8 cellular contexts compared by ENCODE assay signal in the genomic region with DNA sequence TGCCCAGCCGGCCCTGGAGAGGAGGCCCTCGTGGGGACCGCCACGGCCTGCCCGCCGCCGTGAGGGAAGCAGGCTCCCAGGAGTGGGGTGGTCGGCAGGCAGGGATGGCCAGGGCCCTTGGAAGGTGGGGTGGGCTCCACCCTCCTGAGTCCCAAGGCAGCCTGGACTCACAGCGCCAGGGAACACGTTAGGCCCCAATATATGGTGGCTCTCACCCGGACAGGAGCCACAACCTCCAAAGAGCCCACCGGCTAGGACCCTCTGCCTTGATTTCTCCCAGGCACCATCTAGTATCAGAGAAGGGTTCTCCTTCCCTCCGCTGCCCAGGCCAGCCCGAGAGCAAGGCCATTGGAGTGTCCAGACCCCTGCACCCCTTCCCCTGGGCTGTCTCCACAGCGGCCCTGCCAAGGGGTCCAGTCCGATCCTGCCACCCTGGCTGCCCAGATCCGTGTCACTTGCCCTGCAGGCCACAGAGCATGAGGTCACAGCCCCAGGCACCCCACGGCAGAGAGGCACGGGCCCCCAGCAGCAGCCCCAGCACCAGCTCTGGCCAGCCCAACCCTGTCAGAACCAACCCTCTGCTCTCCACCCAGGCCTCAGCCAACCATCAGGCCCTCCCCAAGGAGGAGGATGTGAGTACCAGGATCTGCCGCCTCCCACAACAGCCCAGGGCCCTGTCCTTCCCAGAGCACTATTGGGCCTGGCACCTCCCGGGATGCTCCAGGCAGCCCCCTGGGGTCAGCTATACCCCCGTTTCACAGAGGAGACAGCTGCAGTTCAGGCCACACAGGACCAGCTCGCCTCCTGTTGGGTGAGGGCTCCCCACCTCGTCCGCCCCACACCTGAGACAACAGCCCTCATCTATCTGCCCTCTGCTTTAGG. TPM values are rescaled to one million over a fixed set of nuclear protein-coding genes. Genes with fewer than 3 reads are reported as not detected.
DNase-seq lines count a peak whose midpoint lies in the region; ATAC-seq, FAIRE-seq and TF ChIP-seq lines count a peak whose summit lies in the region.

No MANE protein-coding gene starts in this region.

- no peak overlapping the region for H2BK20ac ChIP-seq in H1 (ENCODE audit: low read length)

- H2BK5ac ChIP-seq in H1 (ENCODE audit: low read depth, low read length) (peak overlapping the region; percentile 44; the same call in 1 of the 2 replicates), neuronal stem cell (ENCODE audit: low read length) (no peak overlapping the region)

- FAIRE-seq in H1 (lab: Jason Lieb, UNC): no peak

- peaks cover 4 to 14% of the 10 kb centered on the region in 2 experiments for H4K20me1 ChIP-seq in H1 (replicated peaks in 1 of 2; ENCODE audit: control insufficient read depth in 1 of 2, insufficient read depth in 2 of 2, low read length in 2 of 2)

- H3K4me1 ChIP-seq in Caco-2 (peaks cover 9% of the 10 kb centered on the region; the same call in 1 of the 2 replicates), H1 (replicated peaks in 1 of 4; ENCODE audit: control insufficient read depth in 3 of 4, insufficient read depth in 4 of 4, low read length in 3 of 4) (peaks cover 0 to 4% (median 2%) of the 10 kb centered on the region in 4 experiments; a peak in 4 of 7 replicates), neuronal stem cell (ENCODE audit: control insufficient read depth in 2 of 2, insufficient read depth in 1 of 2, low read depth in 1 of 2, low read length in 2 of 2) (peaks cover 0 to 5% of the 10 kb centered on the region in 2 donors)

- H3K14ac ChIP-seq in H1 (ENCODE audit: insufficient read length) (no peak overlapping the region), neuronal stem cell (ENCODE audit: low read length) (no peak overlapping the region)

- H3K23me2 ChIP-seq in H1 (ENCODE audit: low read depth, low read length): peaks cover 7% of the 10 kb centered on the region; the same call in 1 of the 2 replicates

- CTCF ChIA-PET in Caco-2 (lab: Charles Lee) (interaction anchor here (0.6 to 1.4 kb wide), 24 partner anchors 9 to 257 kb away, joined by 3 to 19 read pairs (median 4); partner anchors contain the start of genes LUC7L and MRPL28), H1 (lab: Charles Lee; ENCODE audit: partially characterized antibody) (interaction anchor here (0.6 to 1.8 kb wide), 5 partner anchors 13 to 248 kb away, joined by 3 to 6 read pairs (median 3); no protein-coding TSS in a partner anchor)

- no peaks in the 10 kb centered on the region for H3K36me3 Mint-ChIP-seq in Caco-2 (ENCODE audit: insufficient read depth, unreplicated experiment)

- 71% methylated on average over 25 of the region's 25 CpGs; no CpG with 5 or more reads in 1 of the 2 experiments for WGBS in H1 (ENCODE audit: extremely low coverage in 1 of 2, insufficient coverage in 1 of 2, insufficient read length in 1 of 2, insufficient replicate concordance in 2 of 2, low coverage in 1 of 2, low lambda C conversion rate in 2 of 2, missing lambda C conversion rate in 1 of 2), 2 experiments
- WGBS in neuronal stem cell (ENCODE audit: extremely low coverage in 2 of 2, insufficient read length in 2 of 2, insufficient replicate concordance in 1 of 2), 2 donors: no CpG with 5 or more reads among the region's 25 CpGs

- H3K4me1 Mint-ChIP-seq in Caco-2 (ENCODE audit: low read depth, unreplicated experiment): no peaks in the 10 kb centered on the region

- H3K27me3 ChIP-seq in Caco-2 (replicated peaks; ENCODE audit: control insufficient read depth, insufficient read depth, low read length): no peaks in the 10 kb centered on the region
- H3K27me3 ChIP-seq in H1 (replicated peaks in 1 of 4; ENCODE audit: control insufficient read depth in 3 of 4, extremely low read depth in 1 of 4, insufficient read depth in 3 of 4, low read length in 3 of 4): no peaks in the 10 kb centered on the region
- H3K27me3 ChIP-seq in neuronal stem cell (ENCODE audit: control insufficient read depth in 3 of 3, insufficient read depth in 3 of 3, low read depth in 1 of 3, low read length in 3 of 3): peaks cover 0 to 12% (median 0%) of the 10 kb centered on the region in 3 experiments

- H3K9ac ChIP-seq in H1 (replicated peaks in 1 of 4; ENCODE audit: extremely low read depth in 1 of 4, low read depth in 3 of 4, low read length in 3 of 4): peak overlapping the region in 2 of 4 experiments; percentile 8 to 19; a peak in 4 of 7 replicates
- peak overlapping the region; percentile 89 for H3K9ac ChIP-seq in neuronal stem cell (ENCODE audit: low read depth, low read length, poor library complexity)

- H2BK15ac ChIP-seq in H1 (ENCODE audit: low read length) (no peak overlapping the region), neuronal stem cell (ENCODE audit: low read length) (no peak overlapping the region)

- H3K4me3 ChIP-seq in Caco-2 (ENCODE audit: low read depth, low read length) (peak overlapping the region; percentile 56), LNCaP clone FGC (ENCODE audit: low read depth, low read length) (peak overlapping the region; percentile 48), H1 (ENCODE audit: extremely low read depth in 1 of 4, insufficient read depth in 2 of 4, low read depth in 3 of 4, low read length in 4 of 4) (peak overlapping the region; percentile 30 to 63 (median 37)), neuronal stem cell (ENCODE audit: low read length in 2 of 2) (peak overlapping the region; percentile 44 to 78)

- H2AFZ ChIP-seq in H1 (ENCODE audit: low read length): no peak overlapping the region
- peak overlapping the region; percentile 92 for H2AFZ ChIP-seq in neuronal stem cell (ENCODE audit: low read length)

- H3K27ac Mint-ChIP-seq in Caco-2 (ENCODE audit: unreplicated experiment): no peak overlapping the region

- H3K79me2 ChIP-seq in H1 (ENCODE audit: control insufficient read depth in 1 of 2, insufficient read depth in 2 of 2, low read length in 2 of 2): peaks cover 5 to 29% of the 10 kb centered on the region in 2 experiments; a peak in 3 of 4 replicates

- no peak for TF ChIP-seq RAD21 in H1 (IDR thresholded peaks at IDR 0.05 in 1 of 2, conservative IDR thresholded peaks at IDR 0.05 in 1 of 2; ENCODE audit: low read depth in 2 of 2, low read length in 2 of 2)

- H3K79me1 ChIP-seq in H1 (ENCODE audit: low read depth, low read length) (peaks cover 10% of the 10 kb centered on the region), neuronal stem cell (ENCODE audit: low read depth, low read length) (peaks cover 7% of the 10 kb centered on the region)

- H3K27me3 Mint-ChIP-seq in Caco-2 (ENCODE audit: insufficient read depth, unreplicated experiment): no peaks in the 10 kb centered on the region

- TF ChIP-seq POLR2A in H1 (IDR thresholded peaks at IDR 0.05; ENCODE audit: control extremely low read depth in 1 of 2, low read depth in 2 of 2, low read length in 2 of 2): no peak

- intact Hi-C loops in Caco-2 (cut with micrococcal nuclease; ENCODE audit: unreplicated experiment): loop anchor here (5.0 kb wide), 1 partner anchor 126 kb away; the partner anchor contains the start of gene LUC7L

- H2BK12ac ChIP-seq in H1 (ENCODE audit: low read depth, low read length): peak overlapping the region; percentile 60; the same call in 1 of the 2 replicates
- H2BK12ac ChIP-seq in neuronal stem cell (ENCODE audit: low read length): peak overlapping the region; percentile 50

- H3K27ac ChIP-seq in H1 (ENCODE audit: low read depth, low read length): no peak overlapping the region
- H3K27ac ChIP-seq in neuronal stem cell (replicated peaks; ENCODE audit: low read length): no peak overlapping the region

- no peak overlapping the region for H2BK120ac ChIP-seq in H1 (replicated peaks; ENCODE audit: low read depth, low read length)
- no peak overlapping the region for H2BK120ac ChIP-seq in neuronal stem cell (ENCODE audit: low read depth, low read length)

- H3K4ac ChIP-seq in H1 (replicated peaks; ENCODE audit: insufficient read length, low read depth, low read length) (peak overlapping the region; percentile 78), neuronal stem cell (ENCODE audit: low read length) (no peak overlapping the region)

- H3K18ac ChIP-seq in H1 (ENCODE audit: extremely low read depth, low read length): no peak overlapping the region
- peak overlapping the region; percentile 93 for H3K18ac ChIP-seq in neuronal stem cell (ENCODE audit: low read length)

- no peak overlapping the region for H3K56ac ChIP-seq in H1 (replicated peaks; ENCODE audit: insufficient read length, low read depth, low read length)

- H3K4me2 ChIP-seq in H1 (ENCODE audit: insufficient read depth in 1 of 2, low read depth in 2 of 2, low read length in 2 of 2): peak overlapping the region; percentile 53 to 78; a peak in 3 of 4 replicates
- peak overlapping the region; percentile 88 for H3K4me2 ChIP-seq in neuronal stem cell (ENCODE audit: insufficient read depth, low read length, poor library complexity, severe bottlenecking)

- peak overlapping the region; percentile 66 for H3K4me3 Mint-ChIP-seq in Caco-2 (ENCODE audit: unreplicated experiment)

- 0 out of 2 replicates have a peak overlapping the region, but pooled peaks have one; percentile 39 for H2AK5ac ChIP-seq in H1 (ENCODE audit: low read depth, low read length)
- peak overlapping the region; percentile 23 for H2AK5ac ChIP-seq in neuronal stem cell (ENCODE audit: low read depth, low read length)

- TF ChIP-seq EP300 in H1 (IDR thresholded peaks at IDR 0.05; ENCODE audit: borderline replicate concordance in 1 of 2, low read depth in 2 of 2, low read length in 2 of 2): no peak

- H3K23ac ChIP-seq in H1 (ENCODE audit: insufficient read length): no peak overlapping the region
- peak overlapping the region; percentile 34 for H3K23ac ChIP-seq in neuronal stem cell (ENCODE audit: low read depth, low read length, poor library complexity)

- BruUV-seq in Caco-2 (replicated peaks; lab: Mats Ljungman, UMichigan): no TSS peak

- POLR2A ChIA-PET in Caco-2 (lab: Charles Lee) (interaction anchor here (0.5 to 2.1 kb wide), 14 partner anchors 8 to 1026 kb away, joined by 3 to 19 read pairs (median 4); partner anchors contain the start of genes LUC7L and MRPL28), H1 (lab: Charles Lee; ENCODE audit: partially characterized antibody) (interaction anchor here (1.4 to 2.7 kb wide), 4 partner anchors 9 to 17 kb away, joined by 3 to 12 read pairs (median 6); no protein-coding TSS in a partner anchor)

- ATAC-seq in HG03135 (IDR thresholded peaks at IDR 0.05; ENCODE audit: unreplicated experiment): no peak

- no peaks in the 10 kb centered on the region for H3K9me3 Mint-ChIP-seq in Caco-2 (ENCODE audit: unreplicated experiment)

- TF ChIP-seq CTCF in Caco-2 (IDR thresholded peaks at IDR 0.05; ENCODE audit: insufficient read depth in 1 of 2, low read depth in 1 of 2, low read length in 1 of 2, severe bottlenecking in 1 of 2, unreplicated experiment in 1 of 2) (no peak), LNCaP clone FGC (IDR thresholded peaks at IDR 0.05; ENCODE audit: control insufficient read depth, extremely low read depth, insufficient read depth) (no peak), H1 (IDR thresholded peaks at IDR 0.05; ENCODE audit: control extremely low read depth in 1 of 3, insufficient read depth in 1 of 3, low read depth in 1 of 3, low read length in 3 of 3) (no peak)

- H4K91ac ChIP-seq in H1 (replicated peaks; ENCODE audit: insufficient read length, low read length) (no peak overlapping the region), neuronal stem cell (ENCODE audit: low read depth, low read length, poor library complexity) (peak overlapping the region; percentile 68)

- DNase-seq in Caco-2 (no peak), LNCaP clone FGC (ENCODE audit: low read depth) (no peak), H1 (ENCODE audit: low read depth in 1 of 2, low spot score in 2 of 2) (no peak), neuronal stem cell (ENCODE audit: low spot score) (no peak), NCI-H2081 (lab: John Stamatoyannopoulos, UW) (no peak), NCI-H748 (lab: John Stamatoyannopoulos, UW; ENCODE audit: unreplicated experiment) (no peak), NCI-H1105 treated with DMSO at 0.1 percent for 48 hours (lab: John Stamatoyannopoulos, UW) (no peak)

- no peak overlapping the region for H4K5ac ChIP-seq in H1 (ENCODE audit: insufficient read length, low read depth, low read length)

- H3K9me3 ChIP-seq in Caco-2: no peaks in the 10 kb centered on the region
- H3K9me3 ChIP-seq in H1 (ENCODE audit: insufficient read depth in 2 of 2, low read depth in 1 of 2, low read length in 1 of 2): no peaks in the 10 kb centered on the region
- H3K9me3 ChIP-seq in neuronal stem cell (replicated peaks in 1 of 2; ENCODE audit: control insufficient read depth in 2 of 2, insufficient read depth in 1 of 2, low read depth in 1 of 2, low read length in 2 of 2): no peaks in the 10 kb centered on the region

- H4K8ac ChIP-seq in H1 (ENCODE audit: extremely low read depth, insufficient read depth, low read length) (peak overlapping the region; percentile 68), neuronal stem cell (ENCODE audit: low read depth, low read length) (no peak overlapping the region)

- H3K36me3 ChIP-seq in Caco-2 (ENCODE audit: control insufficient read depth, insufficient read depth, low read length): peaks cover 1% of the 10 kb centered on the region; the same call in 1 of the 2 replicates
- H3K36me3 ChIP-seq in H1 (ENCODE audit: control insufficient read depth in 2 of 4, insufficient read depth in 4 of 4, low read length in 3 of 4): 0 out of 8 replicates have a peak, but pooled peaks cover 0 to 3% (median 0%) of the 10 kb centered on the region in 4 experiments
- peaks cover 0 to 9% of the 10 kb centered on the region in 2 donors for H3K36me3 ChIP-seq in neuronal stem cell (replicated peaks in 1 of 2; ENCODE audit: control insufficient read depth in 2 of 2, insufficient read depth in 2 of 2, low read length in 2 of 2)

RNA-seq across cellular contexts. Expression of gene AXIN1, which starts 1.1 kb away (rescaled TPM):
- 29.7 and 34.5 TPM in 2 replicates for total RNA-seq in Caco-2 (2022)
- 41.9 and 43.2 TPM in 2 replicates for total RNA-seq in H1 (2021; fragmentation: NEBNext Ultra II Directional; extraction: Animal tissue kit (Norgen Biotek cat#: 25700))
- polyA plus RNA-seq in H1 (2011; rRNA removed): 12.5 and 26.7 TPM in 2 replicates
- 29.7 TPM for polyA plus RNA-seq in H1 (2011; cell fraction: cytosol; rRNA removed)
- 30.5 TPM for polyA plus RNA-seq in H1 (2011; cell fraction: nucleus; rRNA removed)
- 21.0 to 35.0 TPM (median 34.0 TPM) in 4 replicates for polyA plus RNA-seq in H1 (2012, experiment 1 of 2)
- polyA plus RNA-seq in H1 (2012, experiment 2 of 2): 23.6 TPM
- 20.5 TPM for polyA plus RNA-seq in H1 (2013, experiment 1 of 2)
- polyA plus RNA-seq in H1 (2013, experiment 2 of 2): 21.4 TPM
- 7.3 and 10.3 TPM in 2 replicates for polyA minus RNA-seq in H1 (2011; rRNA and poly(A)+ RNA removed)
- polyA minus RNA-seq in H1 (2011; cell fraction: cytosol; rRNA and poly(A)+ RNA removed): 28.0 TPM
- polyA minus RNA-seq in H1 (2011; cell fraction: nucleus; rRNA and poly(A)+ RNA removed): 12.3 TPM
- 19.3 TPM for polyA plus RNA-seq in neuronal stem cell (2013, experiment 1 of 2)
- 18.9 TPM for polyA plus RNA-seq in neuronal stem cell (2013, experiment 2 of 2)

RNA-seq across cellular contexts. Expression of gene MRPL28, which starts 16.7 kb away (rescaled TPM):
- total RNA-seq in Caco-2 (2022): 82.4 and 91.2 TPM in 2 replicates
- total RNA-seq in H1 (2021; fragmentation: NEBNext Ultra II Directional; extraction: Animal tissue kit (Norgen Biotek cat#: 25700)): 88.9 and 95.7 TPM in 2 replicates
- polyA plus RNA-seq in H1 (2011; rRNA removed): 188 and 257 TPM in 2 replicates
- polyA plus RNA-seq in H1 (2011; cell fraction: cytosol; rRNA removed): 238 TPM
- 174 TPM for polyA plus RNA-seq in H1 (2011; cell fraction: nucleus; rRNA removed)
- polyA plus RNA-seq in H1 (2012, experiment 1 of 2): 80.1 to 165 TPM (median 138 TPM) in 4 replicates
- polyA plus RNA-seq in H1 (2012, experiment 2 of 2): 134 TPM
- polyA plus RNA-seq in H1 (2013, experiment 1 of 2): 74.5 TPM
- 74.2 TPM for polyA plus RNA-seq in H1 (2013, experiment 2 of 2)
- polyA minus RNA-seq in H1 (2011; rRNA and poly(A)+ RNA removed): 52.8 and 69.8 TPM in 2 replicates
- 45.9 TPM for polyA minus RNA-seq in H1 (2011; cell fraction: cytosol; rRNA and poly(A)+ RNA removed)
- polyA minus RNA-seq in H1 (2011; cell fraction: nucleus; rRNA and poly(A)+ RNA removed): 37.7 TPM
- polyA plus RNA-seq in neuronal stem cell (2013, experiment 1 of 2): 68.8 TPM
- polyA plus RNA-seq in neuronal stem cell (2013, experiment 2 of 2): 73.1 TPM

RNA-seq across cellular contexts. Expression of gene PGAP6, which starts 28.1 kb away (rescaled TPM):
- total RNA-seq in Caco-2 (2022): 85.5 and 87.1 TPM in 2 replicates
- 86.8 and 92.9 TPM in 2 replicates for total RNA-seq in H1 (2021; fragmentation: NEBNext Ultra II Directional; extraction: Animal tissue kit (Norgen Biotek cat#: 25700))
- polyA plus RNA-seq in H1 (2011; rRNA removed): 364 and 441 TPM in 2 replicates
- polyA plus RNA-seq in H1 (2011; cell fraction: cytosol; rRNA removed): 227 TPM
- polyA plus RNA-seq in H1 (2011; cell fraction: nucleus; rRNA removed): 362 TPM
- 72.3 to 126 TPM (median 121 TPM) in 4 replicates for polyA plus RNA-seq in H1 (2012, experiment 1 of 2)
- polyA plus RNA-seq in H1 (2012, experiment 2 of 2): 70.7 TPM
- polyA plus RNA-seq in H1 (2013, experiment 1 of 2): 90.3 TPM
- 94.9 TPM for polyA plus RNA-seq in H1 (2013, experiment 2 of 2)
- 167 and 180 TPM in 2 replicates for polyA minus RNA-seq in H1 (2011; rRNA and poly(A)+ RNA removed)
- 106 TPM for polyA minus RNA-seq in H1 (2011; cell fraction: cytosol; rRNA and poly(A)+ RNA removed)
- 104 TPM for polyA minus RNA-seq in H1 (2011; cell fraction: nucleus; rRNA and poly(A)+ RNA removed)
- 30.5 TPM for polyA plus RNA-seq in neuronal stem cell (2013, experiment 1 of 2)
- 28.5 TPM for polyA plus RNA-seq in neuronal stem cell (2013, experiment 2 of 2)

RNA-seq across cellular contexts. Expression of gene NME4, which starts 43.4 kb away (rescaled TPM):
- 140 and 150 TPM in 2 replicates for total RNA-seq in Caco-2 (2022)
- 408 and 418 TPM in 2 replicates for total RNA-seq in H1 (2021; fragmentation: NEBNext Ultra II Directional; extraction: Animal tissue kit (Norgen Biotek cat#: 25700))
- 863 and 1,107 TPM in 2 replicates for polyA plus RNA-seq in H1 (2011; rRNA removed)
- 668 TPM for polyA plus RNA-seq in H1 (2011; cell fraction: cytosol; rRNA removed)
- polyA plus RNA-seq in H1 (2011; cell fraction: nucleus; rRNA removed): 729 TPM
- 330 to 521 TPM (median 486 TPM) in 4 replicates for polyA plus RNA-seq in H1 (2012, experiment 1 of 2)
- polyA plus RNA-seq in H1 (2012, experiment 2 of 2): 430 TPM
- 339 TPM for polyA plus RNA-seq in H1 (2013, experiment 1 of 2)
- polyA plus RNA-seq in H1 (2013, experiment 2 of 2): 335 TPM
- polyA minus RNA-seq in H1 (2011; rRNA and poly(A)+ RNA removed): 89.1 and 100 TPM in 2 replicates
- 116 TPM for polyA minus RNA-seq in H1 (2011; cell fraction: cytosol; rRNA and poly(A)+ RNA removed)
- polyA minus RNA-seq in H1 (2011; cell fraction: nucleus; rRNA and poly(A)+ RNA removed): 153 TPM
- 329 TPM for polyA plus RNA-seq in neuronal stem cell (2013, experiment 1 of 2)
- polyA plus RNA-seq in neuronal stem cell (2013, experiment 2 of 2): 313 TPM

RNA-seq across cellular contexts. Expression of gene DECR2, which starts 48.0 kb away (rescaled TPM):
- 50.2 and 52.6 TPM in 2 replicates for total RNA-seq in Caco-2 (2022)
- 28.2 and 30.6 TPM in 2 replicates for total RNA-seq in H1 (2021; fragmentation: NEBNext Ultra II Directional; extraction: Animal tissue kit (Norgen Biotek cat#: 25700))
- 39.9 and 58.5 TPM in 2 replicates for polyA plus RNA-seq in H1 (2011; rRNA removed)
- 43.2 TPM for polyA plus RNA-seq in H1 (2011; cell fraction: cytosol; rRNA removed)
- polyA plus RNA-seq in H1 (2011; cell fraction: nucleus; rRNA removed): 104 TPM
- 23.8 to 34.0 TPM (median 28.4 TPM) in 4 replicates for polyA plus RNA-seq in H1 (2012, experiment 1 of 2)
- polyA plus RNA-seq in H1 (2012, experiment 2 of 2): 22.3 TPM
- 23.1 TPM for polyA plus RNA-seq in H1 (2013, experiment 1 of 2)
- polyA plus RNA-seq in H1 (2013, experiment 2 of 2): 20.7 TPM
- 6.4 and 7.8 TPM in 2 replicates for polyA minus RNA-seq in H1 (2011; rRNA and poly(A)+ RNA removed)
- polyA minus RNA-seq in H1 (2011; cell fraction: cytosol; rRNA and poly(A)+ RNA removed): 17.0 TPM
- 17.9 TPM for polyA minus RNA-seq in H1 (2011; cell fraction: nucleus; rRNA and poly(A)+ RNA removed)
- polyA plus RNA-seq in neuronal stem cell (2013, experiment 1 of 2): 17.1 TPM
- polyA plus RNA-seq in neuronal stem cell (2013, experiment 2 of 2): 17.8 TPM
